17 cellular contexts compared by ENCODE assay signal in genomic region chr2:120620025-120620793, GRCh38.
DNase-seq lines count a peak whose midpoint lies in the region; ATAC-seq and TF ChIP-seq lines count a peak whose summit lies in the region.
"Had no signal": no experiment of that assay in that cellular context is flagged by ENCODE, and none has a peak within 500 bp of the region (broad histone marks: within the 10 kb centered on the region; RNA-seq: fewer than 3 reads in every experiment).

No MANE protein-coding gene starts in this region.

- H3K27ac ChIP-seq in GM23248 (peak overlapping the region; percentile 78), epithelial cell of prostate (peak overlapping the region; percentile 91), sigmoid colon (no peak overlapping the region)
- H3K27ac ChIP-seq: gastrocnemius medialis, VCaP had no signal

- POLR2A ChIA-PET in naive thymus-derived CD8-positive, alpha-beta T cell (lab: Charles Lee) = no interaction called here

- H3K36me3 ChIP-seq in GM23248 (ENCODE audit: low read depth) = no peaks in the 10 kb centered on the region
- no peaks in the 10 kb centered on the region for H3K36me3 ChIP-seq in sigmoid colon
- H3K36me3 ChIP-seq: gastrocnemius medialis had no signal

- H3K27ac Mint-ChIP-seq in naive thymus-derived CD8-positive, alpha-beta T cell = no peak overlapping the region
- H3K27ac Mint-ChIP-seq: dendritic cell treated with granulocyte-macrophage colony-stimulating factor and Interleukin-4, amounts not matched to agents 40 ng/mL and 50 ng/mL, for 4 days; naive thymus-derived CD4-positive, alpha-beta T cell had no signal

- H3K4me1 ChIP-seq in GM23248 (ENCODE audit: insufficient read depth) (peaks cover 23% of the 10 kb centered on the region), sigmoid colon (no peaks in the 10 kb centered on the region)

- H3K4me3 Mint-ChIP-seq in naive thymus-derived CD8-positive, alpha-beta T cell = no peak overlapping the region
- no peak overlapping the region for H3K4me3 Mint-ChIP-seq in activated T-cell treated with anti-CD3 and anti-CD28 coated beads, Interleukin-2, amount 50 U/mL, for 4 hours
- H3K4me3 Mint-ChIP-seq: dendritic cell treated with granulocyte-macrophage colony-stimulating factor and Interleukin-4, amounts not matched to agents 40 ng/mL and 50 ng/mL, for 4 days; naive thymus-derived CD4-positive, alpha-beta T cell had no signal

- ATAC-seq in naive thymus-derived CD8-positive, alpha-beta T cell = no peak
- no peak for ATAC-seq in activated T-cell treated with anti-CD3 and anti-CD28 coated beads, Interleukin-2, amount 50 U/mL, for 4 hours
- ATAC-seq: gastrocnemius medialis; naive thymus-derived CD4-positive, alpha-beta T cell had no signal

- H4K20me1 ChIP-seq in GM23248 (ENCODE audit: insufficient read depth) = no peaks in the 10 kb centered on the region

- peak overlapping the region; percentile 34 for H3K4me2 ChIP-seq in GM23248 (ENCODE audit: unreplicated experiment)
- H3K4me2 ChIP-seq: SK-N-SH had no signal

- TF ChIP-seq CTCF in sigmoid colon (IDR thresholded peaks at IDR 0.05) = no peak

- no peak for TF ChIP-seq EP300 in sigmoid colon (IDR thresholded peaks at IDR 0.05)

- TF ChIP-seq POLR2A in sigmoid colon (IDR thresholded peaks at IDR 0.05) = no peak

- 71 to 79% methylated on average over 4 of the region's 4 CpGs for WGBS in GM23248 (ENCODE audit: low coverage in 1 of 2, low lambda C conversion rate in 2 of 2, missing lambda C conversion rate in 2 of 2), 2 experiments
- 69 to 84% methylated on average over 4 of the region's 4 CpGs for WGBS in sigmoid colon, 2 donors

- in situ Hi-C loops in GM23248 (cut with MboI) = no loop called here

- H3K9me3 ChIP-seq in GM23248 (ENCODE audit: low read depth) = no peaks in the 10 kb centered on the region
- no peaks in the 10 kb centered on the region for H3K9me3 ChIP-seq in sigmoid colon
- H3K9me3 ChIP-seq: gastrocnemius medialis, SK-N-SH had no signal

- peaks cover 0 to 4% (median 0%) of the 10 kb centered on the region in 9 donors for H3K9me3 Mint-ChIP-seq in naive thymus-derived CD8-positive, alpha-beta T cell
- H3K9me3 Mint-ChIP-seq in activated T-cell treated with anti-CD3 and anti-CD28 coated beads, Interleukin-2, amount 50 U/mL, for 4 hours = no peaks in the 10 kb centered on the region
- H3K9me3 Mint-ChIP-seq: dendritic cell treated with granulocyte-macrophage colony-stimulating factor and Interleukin-4, amounts not matched to agents 40 ng/mL and 50 ng/mL, for 4 days had no signal

- H2AFZ ChIP-seq in GM23248 = peak overlapping the region; percentile 53

- no peaks in the 10 kb centered on the region for H3K79me2 ChIP-seq in GM23248 (ENCODE audit: insufficient read depth)

- peak; percentile 81 for DNase-seq in GM23248
- peak; percentile 30 for DNase-seq in NCI-H460 (ENCODE audit: extremely low read depth, low read depth)
- peak; percentile 82 for DNase-seq in epithelial cell of prostate (ENCODE audit: low read depth, low spot score)
- peak; percentile 11 for DNase-seq in posterior vena cava (ENCODE audit: low spot score)
- no peak for DNase-seq in sigmoid colon
- no peak for DNase-seq in naive thymus-derived CD8-positive, alpha-beta T cell
- DNase-seq in activated T-cell treated with anti-CD3 and anti-CD28 coated beads, Interleukin-2, amount 50 U/mL, for 4 hours = no peak
- DNase-seq in mesenteric fat pad (ENCODE audit: low spot score) = no peak
- DNase-seq: activated CD8-positive, alpha-beta memory T cell treated with anti-CD3 and anti-CD28 coated beads, Interleukin-2, amount 50 U/mL, for 4 hours; COR-L47; gastrocnemius medialis; KG1; naive thymus-derived CD4-positive, alpha-beta T cell; NCI-H2107; SK-N-SH had no signal

- H3K27me3 ChIP-seq in GM23248 (replicated peaks; ENCODE audit: insufficient read depth) = no peaks in the 10 kb centered on the region
- H3K27me3 ChIP-seq in sigmoid colon = no peaks in the 10 kb centered on the region
- H3K27me3 ChIP-seq: gastrocnemius medialis had no signal

- intact Hi-C loops in posterior vena cava (cut with DNase I) = no loop called here
- intact Hi-C loops in sigmoid colon (cut with DNase I) = no loop called here

- H3K36me3 Mint-ChIP-seq in naive thymus-derived CD8-positive, alpha-beta T cell = no peaks in the 10 kb centered on the region
- H3K36me3 Mint-ChIP-seq in activated T-cell treated with anti-CD3 and anti-CD28 coated beads, Interleukin-2, amount 50 U/mL, for 4 hours (ENCODE audit: insufficient read depth) = no peaks in the 10 kb centered on the region
- H3K36me3 Mint-ChIP-seq: naive thymus-derived CD4-positive, alpha-beta T cell had no signal

- H3K9me2 ChIP-seq in GM23248 (ENCODE audit: insufficient read depth) = no peaks in the 10 kb centered on the region
- H3K9me2 ChIP-seq: SK-N-SH had no signal

- H3K4me1 Mint-ChIP-seq in naive thymus-derived CD8-positive, alpha-beta T cell = no peaks in the 10 kb centered on the region
- H3K4me1 Mint-ChIP-seq in activated T-cell treated with anti-CD3 and anti-CD28 coated beads, Interleukin-2, amount 50 U/mL, for 4 hours (ENCODE audit: low read depth) = no peaks in the 10 kb centered on the region
- H3K4me1 Mint-ChIP-seq: naive thymus-derived CD4-positive, alpha-beta T cell had no signal

- peak overlapping the region; percentile 48; the same call in 1 of the 2 replicates for H3K9ac ChIP-seq in GM23248
- H3K9ac ChIP-seq: SK-N-SH had no signal

- H3F3A ChIP-seq in GM23248 (ENCODE audit: insufficient read depth) = 0 out of 2 replicates have a peak, but pooled peaks cover 6% of the 10 kb centered on the region

- H3K27me3 Mint-ChIP-seq in naive thymus-derived CD8-positive, alpha-beta T cell = peaks cover 0 to 11% (median 0%) of the 10 kb centered on the region in 5 donors
- no peaks in the 10 kb centered on the region for H3K27me3 Mint-ChIP-seq in activated T-cell treated with anti-CD3 and anti-CD28 coated beads, Interleukin-2, amount 50 U/mL, for 4 hours (ENCODE audit: low read depth)
- H3K27me3 Mint-ChIP-seq: dendritic cell treated with granulocyte-macrophage colony-stimulating factor and Interleukin-4, amounts not matched to agents 40 ng/mL and 50 ng/mL, for 4 days had no signal

- H3K4me3 ChIP-seq in GM23248 = no peak overlapping the region
- H3K4me3 ChIP-seq in sigmoid colon = no peak overlapping the region
- H3K4me3 ChIP-seq: gastrocnemius medialis had no signal

Comparison
In these comparisons a context has a peak if more than half of its experiments do, and no peak if none do; other contexts are left out.
1. DNase-seq: peak in GM23248 (single experiment), NCI-H460 (single experiment), epithelial cell of prostate (single experiment) and posterior vena cava (single experiment); none in sigmoid colon (single experiment), naive thymus-derived CD8-positive, alpha-beta T cell (0 of 10), activated T-cell treated with anti-CD3 and anti-CD28 coated beads, Interleukin-2, amount 50 U/mL, for 4 hours (single experiment) and mesenteric fat pad (single experiment).
2. H3K27ac ChIP-seq: peak in GM23248 (single experiment) and epithelial cell of prostate (single experiment); none in sigmoid colon (0 of 4).